1 cellular context compared by ENCODE assay signal in the genomic region with DNA sequence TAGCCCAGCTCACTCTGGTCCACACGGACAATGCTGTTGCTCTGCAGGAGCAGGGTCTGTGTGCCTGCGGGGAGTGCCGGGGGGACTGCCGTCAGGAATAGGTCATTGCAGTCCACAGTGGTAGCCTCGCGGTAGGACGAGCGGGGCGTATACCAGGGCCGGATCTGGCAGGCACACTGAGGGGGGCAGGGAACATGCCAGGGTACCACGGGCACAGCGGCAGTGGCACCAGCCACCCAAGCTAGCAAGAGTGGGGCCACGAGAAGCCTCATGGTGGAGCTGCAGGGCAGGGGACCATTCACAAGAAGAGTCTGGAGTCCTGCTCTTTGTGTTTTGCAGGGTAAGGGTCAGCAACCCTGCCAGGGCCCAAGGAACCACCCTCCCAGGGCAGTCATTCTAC.
TF ChIP-seq lines count a peak whose summit lies in the region.

No MANE protein-coding gene starts in this region.

TF ChIP-seq in GM12878, 131 proteins besides CTCF, POLR2A, EP300 and RAD21:
- TF ChIP-seq RBBP5 (conservative IDR thresholded peaks at IDR 0.05) (no peak), ZNF384 (IDR thresholded peaks at IDR 0.05; ENCODE audit: borderline replicate concordance, low read depth, low read length) (no peak)
